9 cellular contexts compared by ENCODE assay signal in genomic region chr16:733382-734207, GRCh38. TPM values are rescaled to one million over a fixed set of nuclear protein-coding genes. Genes with fewer than 3 reads are reported as not detected.
DNase-seq lines count a peak whose midpoint lies in the region; ATAC-seq and TF ChIP-seq lines count a peak whose summit lies in the region.
"Had no signal": no experiment of that assay in that cellular context is flagged by ENCODE, and none has a peak within 500 bp of the region (broad histone marks: within the 10 kb centered on the region; RNA-seq: fewer than 3 reads in every experiment).

No MANE protein-coding gene starts in this region.

- in situ Hi-C loops in GM13976 (cut with MboI; ENCODE audit: low sequenced_read_pairs, unreplicated experiment), result no loop called here

- intact Hi-C loops in left colon (cut with DNase I, micrococcal nuclease), result no loop called here

- ATAC-seq in left colon (no peak), HG03139 (IDR thresholded peaks at IDR 0.05; ENCODE audit: unreplicated experiment) (no peak), GM21381 (IDR thresholded peaks at IDR 0.05; ENCODE audit: unreplicated experiment) (no peak), GM18858 (IDR thresholded peaks at IDR 0.05; ENCODE audit: unreplicated experiment) (no peak), GM21786 (IDR thresholded peaks at IDR 0.05; ENCODE audit: unreplicated experiment) (no peak)

- TF ChIP-seq CTCF in AG09319 (IDR thresholded peaks at IDR 0.05; ENCODE audit: low read depth, low read length) (peak; percentile 38), GM13976 (IDR thresholded peaks at IDR 0.05; ENCODE audit: borderline replicate concordance, control extremely low read depth, extremely low read depth, insufficient read depth, missing control alignments) (peak; percentile 12)

- no peak for DNase-seq in AG09319 (ENCODE audit: extremely low read depth, low read depth)
- DNase-seq in GM13976 (ENCODE audit: low spot score), result no peak
- peak; percentile 59 for DNase-seq in activated T-cell treated with anti-CD3 and anti-CD28 coated beads, Interleukin-2, amount 50 U/mL, for 1 hour
- DNase-seq in left colon, result peak; percentile 24 to 38
- DNase-seq: GF-D8 had no signal

RNA-seq across cellular contexts. Expression of gene HAGHL, which starts 6.7 kb away (rescaled TPM):
- 1 to 10 TPM; 2.0 to 3.3 TPM for total RNA-seq in left colon

RNA-seq across cellular contexts. Expression of gene CIAO3, which starts 7.2 kb away (rescaled TPM):
- 10 to 100 TPM; 36.0 to 50.2 TPM for total RNA-seq in left colon

RNA-seq across cellular contexts. Expression of gene CCDC78, which starts 7.4 kb away (rescaled TPM):
- under 1 TPM; 0.75 to 0.95 TPM for total RNA-seq in left colon

RNA-seq across cellular contexts. Expression of gene ANTKMT, which starts 12.6 kb away (rescaled TPM):
- total RNA-seq in left colon, result 10 to 100 TPM; 47.2 to 48.6 TPM

RNA-seq across cellular contexts. Expression of gene METRN, which starts 18.7 kb away (rescaled TPM):
- total RNA-seq in left colon, result 10 to 100 TPM; 21.7 to 37.8 TPM

Comparison
In these comparisons a context has a peak if more than half of its experiments do, and no peak if none do; other contexts are left out.
1. DNase-seq: peak in activated T-cell treated with anti-CD3 and anti-CD28 coated beads, Interleukin-2, amount 50 U/mL, for 1 hour (single experiment) and left colon (2 of 2); none in AG09319 (single experiment) and GM13976 (single experiment).